Comparison of ENCODE assay signal across 1 cellular context in genomic region chr12:131434208-131435125, GRCh38.
TF ChIP-seq lines count a peak whose summit lies in the region.

No MANE protein-coding gene starts in this region.

TF ChIP-seq in K562, 482 proteins besides CTCF, POLR2A, EP300 and RAD21 (continued from another document and continues in another):
- peak in 1 of 3 experiments; percentile 43; a peak in 1 of 6 replicates for TF ChIP-seq ZBTB11 (CRISPR knock-in tag; IDR thresholded peaks at IDR 0.05)
- TF ChIP-seq ZNF253 (CRISPR knock-in tag; conservative IDR thresholded peaks at IDR 0.05), result no peak
- peak; percentile 67 to 72 for TF ChIP-seq NRF1 (conservative IDR thresholded peaks at IDR 0.05 in 1 of 2, IDR thresholded peaks at IDR 0.05 in 1 of 2)
- no peak for TF ChIP-seq OTX1 (CRISPR knock-in tag; IDR thresholded peaks at IDR 0.05)
- no peak for TF ChIP-seq RBM14 (IDR thresholded peaks at IDR 0.05; ENCODE audit: borderline replicate concordance, insufficient read depth, low read depth, low read length)
- TF ChIP-seq HOMEZ (CRISPR knock-in tag; IDR thresholded peaks at IDR 0.05), result no peak
- 0 out of 2 replicates have a peak, but pooled peaks have one; percentile 27 for TF ChIP-seq BCOR (IDR thresholded peaks at IDR 0.05)
- TF ChIP-seq ZNF511 (CRISPR knock-in tag; IDR thresholded peaks at IDR 0.05), result peak; percentile 45; the same call in 1 of the 2 replicates
- peak; percentile 65; the same call in 1 of the 2 replicates for TF ChIP-seq CTBP1 (IDR thresholded peaks at IDR 0.05; ENCODE audit: borderline replicate concordance)
- peak; percentile 90 for TF ChIP-seq RFX1 (IDR thresholded peaks at IDR 0.05)
- no peak for TF ChIP-seq IRF9 (tag; IDR thresholded peaks at IDR 0.05)
- TF ChIP-seq RBM15 (IDR thresholded peaks at IDR 0.05; ENCODE audit: insufficient read depth, low read length), result no peak
- TF ChIP-seq ASH1L (IDR thresholded peaks at IDR 0.05; ENCODE audit: borderline replicate concordance, low read depth, partially characterized antibody), result no peak
- TF ChIP-seq RB1 (IDR thresholded peaks at IDR 0.05; ENCODE audit: low read depth), result no peak
- TF ChIP-seq SPI1 (IDR thresholded peaks at IDR 0.05; ENCODE audit: borderline replicate concordance, low read depth, low read length), result no peak
- TF ChIP-seq HDAC1 (IDR thresholded peaks at IDR 0.05), result 0 out of 4 replicates have a peak, but pooled peaks of 1 of the 2 experiments have one; percentile 24
- TF ChIP-seq MNT (conservative IDR thresholded peaks at IDR 0.05), result peak in 1 of 2 experiments; percentile 55; a peak in 2 of 4 replicates
- TF ChIP-seq RFX5 (IDR thresholded peaks at IDR 0.05; ENCODE audit: low read depth, low read length), result no peak
- TF ChIP-seq ZNF184 (CRISPR knock-in tag; IDR thresholded peaks at IDR 0.05), result no peak
- TF ChIP-seq ZC3H4 (CRISPR knock-in tag; IDR thresholded peaks at IDR 0.05; ENCODE audit: borderline replicate concordance), result no peak
- peak; percentile 68 for TF ChIP-seq CBFA2T2 (conservative IDR thresholded peaks at IDR 0.05)
- TF ChIP-seq CBX3 (IDR thresholded peaks at IDR 0.05; ENCODE audit: borderline replicate concordance in 1 of 2, low read length in 2 of 2), result no peak
- TF ChIP-seq RAD51 (IDR thresholded peaks at IDR 0.05; ENCODE audit: borderline replicate concordance, low read depth), result no peak
- 0 out of 2 replicates have a peak, but pooled peaks have one; percentile 6 for TF ChIP-seq HCFC1 (IDR thresholded peaks at IDR 0.05; ENCODE audit: low read depth, low read length)
- peak in 1 of 2 experiments; percentile 31; a peak in 1 of 4 replicates for TF ChIP-seq RCOR1 (IDR thresholded peaks at IDR 0.05; ENCODE audit: borderline replicate concordance in 1 of 2, low read depth in 2 of 2, low read length in 2 of 2)
- no peak for TF ChIP-seq ZNF280A (IDR thresholded peaks at IDR 0.05; ENCODE audit: low read depth, partially characterized antibody)
- TF ChIP-seq ZNF407 (IDR thresholded peaks at IDR 0.05; ENCODE audit: low read depth), result no peak
- TF ChIP-seq NCOA6 (IDR thresholded peaks at IDR 0.05), result no peak
- TF ChIP-seq BDP1 (IDR thresholded peaks at IDR 0.05; ENCODE audit: insufficient read depth, insufficient read length), result no peak
- no peak for TF ChIP-seq TAF1 (IDR thresholded peaks at IDR 0.05; ENCODE audit: control insufficient read depth, extremely low read depth, insufficient read depth, low read length, severe bottlenecking)
- TF ChIP-seq TFAM (CRISPR knock-in tag; conservative IDR thresholded peaks at IDR 0.05), result no peak
- TF ChIP-seq ZNF75A (CRISPR knock-in tag; IDR thresholded peaks at IDR 0.05), result peak; percentile 60; the same call in 1 of the 2 replicates
- no peak for TF ChIP-seq MTA1 (IDR thresholded peaks at IDR 0.05; ENCODE audit: borderline replicate concordance)
- TF ChIP-seq NR4A1 (CRISPR knock-in tag; IDR thresholded peaks at IDR 0.05), result no peak
- no peak for TF ChIP-seq NR4A1 (tag; IDR thresholded peaks at IDR 0.05)
- peak; percentile 59; the same call in 1 of the 2 replicates for TF ChIP-seq SP1 (CRISPR knock-in tag; IDR thresholded peaks at IDR 0.05)
